8 cellular contexts compared by ENCODE assay signal in genomic region chr6:117907600-117908245, GRCh38. TPM values are rescaled to one million over a fixed set of nuclear protein-coding genes. Genes with fewer than 3 reads are reported as not detected.
A peak's percentile ranks its signal among the peaks of the same experiment; 100 is the strongest.
DNase-seq lines count a peak whose midpoint lies in the region; ATAC-seq, FAIRE-seq and TF ChIP-seq lines count a peak whose summit lies in the region.

No MANE protein-coding gene starts in this region.

- no peak overlapping the region for H3K4me3 ChIP-seq in mammary epithelial cell (replicated peaks in 1 of 3; ENCODE audit: insufficient read depth in 1 of 3, low read depth in 2 of 3, low read length in 3 of 3)
- peak overlapping the region; percentile 43 for H3K4me3 ChIP-seq in lower leg skin (ENCODE audit: low read depth, poor library complexity, severe bottlenecking)

- H2AFZ ChIP-seq in mammary epithelial cell (ENCODE audit: low read depth, low read length), result peak overlapping the region; percentile 7

- no TSS peak for BruUV-seq in mammary epithelial cell (replicated peaks; lab: Mats Ljungman, UMichigan)

- H3K27me3 ChIP-seq in mammary epithelial cell (ENCODE audit: insufficient read depth, low read length), result peaks cover 21% of the 10 kb centered on the region

- ATAC-seq in Right ventricle myocardium superior (ENCODE audit: poor library complexity) (peak; percentile 41), HG03460 (IDR thresholded peaks at IDR 0.05; ENCODE audit: unreplicated experiment) (peak; percentile 23), GM21737 (IDR thresholded peaks at IDR 0.05; ENCODE audit: unreplicated experiment) (no peak)

- H3K79me2 ChIP-seq in mammary epithelial cell (ENCODE audit: insufficient read depth, low read length), result no peaks in the 10 kb centered on the region

- DNase-seq in Right ventricle myocardium superior (peak; percentile 31), cardiac septum (ENCODE audit: low spot score) (no peak), mammary epithelial cell (no peak), lower leg skin (ENCODE audit: low spot score in 2 of 2) (no peak), urothelium cell line (ENCODE audit: low spot score) (peak; percentile 32)
- no peak for DNase-seq in stimulated activated CD4-positive, alpha-beta T cell treated with anti-CD3 and anti-CD28 coated beads, Interleukin-2, amount 100 ng/mL, for 48 hours

- in situ Hi-C loops in mammary epithelial cell (cut with MboI; ENCODE audit: low sequenced_read_pairs in 2 of 2), result no loop called here

- no peak for FAIRE-seq in urothelium cell line (lab: Jason Lieb, UNC)

- no peak for TF ChIP-seq POLR2A in lower leg skin (IDR thresholded peaks at IDR 0.05)

- H3K4me2 ChIP-seq in mammary epithelial cell (ENCODE audit: insufficient read depth, low read depth, low read length), result peak overlapping the region; percentile 85

- dilution Hi-C loops in mammary epithelial cell (cut with HindIII; ENCODE audit: low sequenced_read_pairs), result no loop called here

- H3K27ac ChIP-seq in mammary epithelial cell (ENCODE audit: insufficient read depth, low read depth, low read length), result no peak overlapping the region

- intact Hi-C loops in Right ventricle myocardium superior (cut with DNase I), result no loop called here
- intact Hi-C loops in cardiac septum (cut with DNase I), result no loop called here
- intact Hi-C loops in mammary epithelial cell (cut with micrococcal nuclease), result no loop called here
- intact Hi-C loops in lower leg skin (cut with DNase I; ENCODE audit: low total_unique reads), result no loop called here

- H3K4me1 ChIP-seq in mammary epithelial cell (ENCODE audit: insufficient read depth, low read length), result no peaks in the 10 kb centered on the region

- no peak overlapping the region for H3K9ac ChIP-seq in mammary epithelial cell (ENCODE audit: insufficient read depth, low read length)

- H3K9me3 ChIP-seq in mammary epithelial cell (replicated peaks; ENCODE audit: insufficient read depth, low read length), result no peaks in the 10 kb centered on the region

- CTCF ChIA-PET in mammary epithelial cell (lab: Charles Lee; ENCODE audit: low non-redundant PET), result no interaction called here

- H4K20me1 ChIP-seq in mammary epithelial cell (ENCODE audit: insufficient read depth, low read length), result no peaks in the 10 kb centered on the region

- no peak for TF ChIP-seq CTCF in mammary epithelial cell (conservative IDR thresholded peaks at IDR 0.05 in 1 of 2, IDR thresholded peaks at IDR 0.05 in 1 of 2; ENCODE audit: extremely low read depth in 1 of 2, insufficient read depth in 1 of 2, low read depth in 1 of 2, low read length in 2 of 2)
- no peak for TF ChIP-seq CTCF in lower leg skin (IDR thresholded peaks at IDR 0.05)

- H3K36me3 ChIP-seq in mammary epithelial cell (ENCODE audit: insufficient read depth, low read length), result no peaks in the 10 kb centered on the region

- WGBS in mammary epithelial cell (ENCODE audit: low coverage, missing lambda C conversion rate), result 0% methylated on average over 4 of the region's 82 CpGs
- 2 to 3% methylated on average over 23 to 46 of the region's 82 CpGs for WGBS in lower leg skin, 2 donors

RNA-seq across cellular contexts. Expression of gene SLC35F1, which starts 0.7 kb away (rescaled TPM):
- total RNA-seq in Right ventricle myocardium superior (4.8 TPM), cardiac septum (7.7 TPM), mammary epithelial cell (not detected), lower leg skin (under 1 TPM; 0.30 to 0.91 (median 0.48) TPM)
- not detected for polyA plus RNA-seq in mammary epithelial cell
- polyA minus RNA-seq in mammary epithelial cell, result not detected

Comparison
In these comparisons a context has a peak if more than half of its experiments do, and no peak if none do; other contexts are left out.
1. DNase-seq: peak in Right ventricle myocardium superior (single experiment) and urothelium cell line (single experiment); none in cardiac septum (single experiment), mammary epithelial cell (single experiment), lower leg skin (0 of 2) and stimulated activated CD4-positive, alpha-beta T cell treated with anti-CD3 and anti-CD28 coated beads, Interleukin-2, amount 100 ng/mL, for 48 hours (0 of 2).